ENCODE assay signal across 1 cellular context in genomic region chr6:30489081-30490030, GRCh38.
TF ChIP-seq lines count a peak whose summit lies in the region.

HLA-E (plus strand) TSS chr6:30489509; CDS start chr6:30489532, 23 bp downstream.

TF ChIP-seq in HEK293, 187 proteins besides CTCF, POLR2A, EP300 and RAD21 (continued from another document):
- 0 out of 2 replicates have a peak, but pooled peaks have one; percentile 45 for TF ChIP-seq HIC1 (tag by site-specific recombination; IDR thresholded peaks at IDR 0.05)
